8 cellular contexts compared by ENCODE assay signal in genomic region chr6:163405412-163406309, GRCh38. TPM values are rescaled to one million over a fixed set of nuclear protein-coding genes. Genes with fewer than 3 reads are reported as not detected.
DNase-seq lines count a peak whose midpoint lies in the region; ATAC-seq and TF ChIP-seq lines count a peak whose summit lies in the region.

No MANE protein-coding gene starts in this region.

- ATAC-seq in GM19025 (IDR thresholded peaks at IDR 0.05; ENCODE audit: low read depth, unreplicated experiment) (peak; percentile 81), HG03139 (IDR thresholded peaks at IDR 0.05; ENCODE audit: unreplicated experiment) (peak; percentile 64), WTC11 (peak; percentile 47)

- H3K27me3 Mint-ChIP-seq in WTC11 (ENCODE audit: low read depth) = no peaks in the 10 kb centered on the region

- H3K36me3 ChIP-seq in esophagus squamous epithelium = no peaks in the 10 kb centered on the region
- no peaks in the 10 kb centered on the region for H3K36me3 ChIP-seq in neutrophil

- peaks cover 51% of the 10 kb centered on the region for H3K4me1 Mint-ChIP-seq in WTC11

- peaks cover 9 to 26% (median 12%) of the 10 kb centered on the region in 3 donors for H3K4me1 ChIP-seq in esophagus squamous epithelium
- peaks cover 38 to 43% of the 10 kb centered on the region in 2 experiments for H3K4me1 ChIP-seq in neutrophil (ENCODE audit: control insufficient read depth in 1 of 2, insufficient read depth in 1 of 2, low read depth in 1 of 2, low read length in 1 of 2)

- POLR2A ChIA-PET in WTC11 (lab: Charles Lee) = no interaction called here

- H3K9me3 ChIP-seq in esophagus squamous epithelium (no peaks in the 10 kb centered on the region), neutrophil (no peaks in the 10 kb centered on the region)

- H3K4me3 Mint-ChIP-seq in WTC11 = no peak overlapping the region

- no peaks in the 10 kb centered on the region for H3K36me3 Mint-ChIP-seq in WTC11

- intact Hi-C loops in esophagus squamous epithelium (cut with DNase I) = no loop called here

- H3K27me3 ChIP-seq in esophagus squamous epithelium (no peaks in the 10 kb centered on the region), neutrophil (no peaks in the 10 kb centered on the region)

- 32 to 38% methylated on average over 16 to 17 of the region's 18 CpGs for WGBS in esophagus squamous epithelium, 2 donors

- CTCF ChIA-PET in WTC11 (lab: Charles Lee) = no interaction called here

- H3K4me3 ChIP-seq in esophagus squamous epithelium = peak overlapping the region in 3 of 4 donors; percentile 33 to 64 (median 36)
- H3K4me3 ChIP-seq in neutrophil (ENCODE audit: low read depth in 1 of 2, low read length in 1 of 2) = peak overlapping the region; percentile 49 to 60

- peak overlapping the region; percentile 68 to 87 (median 84) for H3K27ac ChIP-seq in esophagus squamous epithelium
- peak overlapping the region; percentile 92 for H3K27ac ChIP-seq in neutrophil

- DNase-seq in AG20443 (ENCODE audit: low spot score) = peak; percentile 51
- DNase-seq in WTC11 (ENCODE audit: low spot score) = no peak
- no peak for DNase-seq in esophagus squamous epithelium (lab: John Stamatoyannopoulos, UW)
- DNase-seq in NCI-H524 (lab: John Stamatoyannopoulos, UW) = no peak
- no peak for DNase-seq in NCI-H2107 treated with DMSO at 0.1 percent for 48 hours (lab: John Stamatoyannopoulos, UW; ENCODE audit: unreplicated experiment)

- TF ChIP-seq POLR2A in esophagus squamous epithelium (IDR thresholded peaks at IDR 0.05) = peak in 1 of 4 donors; percentile 50

- H3K9me3 Mint-ChIP-seq in WTC11 = no peaks in the 10 kb centered on the region

- peak overlapping the region; percentile 35 for H3K27ac Mint-ChIP-seq in WTC11

- TF ChIP-seq CTCF in WTC11 (IDR thresholded peaks at IDR 0.05) = no peak
- TF ChIP-seq CTCF in esophagus squamous epithelium (IDR thresholded peaks at IDR 0.05) = no peak
- TF ChIP-seq CTCF in neutrophil (IDR thresholded peaks at IDR 0.05) = no peak

TF ChIP-seq in WTC11, 78 proteins besides CTCF, POLR2A, EP300 and RAD21 (continues in another document):
- TF ChIP-seq FOXJ3 (CRISPR knock-in tag; IDR thresholded peaks at IDR 0.05; ENCODE audit: borderline replicate concordance) = no peak
- no peak for TF ChIP-seq ZBTB21 (CRISPR knock-in tag; IDR thresholded peaks at IDR 0.05; ENCODE audit: borderline replicate concordance)
- no peak for TF ChIP-seq CREM (CRISPR knock-in tag; IDR thresholded peaks at IDR 0.05)
- TF ChIP-seq ZNF263 (CRISPR knock-in tag; IDR thresholded peaks at IDR 0.05; ENCODE audit: low read depth) = no peak
- TF ChIP-seq, protein P1, sequence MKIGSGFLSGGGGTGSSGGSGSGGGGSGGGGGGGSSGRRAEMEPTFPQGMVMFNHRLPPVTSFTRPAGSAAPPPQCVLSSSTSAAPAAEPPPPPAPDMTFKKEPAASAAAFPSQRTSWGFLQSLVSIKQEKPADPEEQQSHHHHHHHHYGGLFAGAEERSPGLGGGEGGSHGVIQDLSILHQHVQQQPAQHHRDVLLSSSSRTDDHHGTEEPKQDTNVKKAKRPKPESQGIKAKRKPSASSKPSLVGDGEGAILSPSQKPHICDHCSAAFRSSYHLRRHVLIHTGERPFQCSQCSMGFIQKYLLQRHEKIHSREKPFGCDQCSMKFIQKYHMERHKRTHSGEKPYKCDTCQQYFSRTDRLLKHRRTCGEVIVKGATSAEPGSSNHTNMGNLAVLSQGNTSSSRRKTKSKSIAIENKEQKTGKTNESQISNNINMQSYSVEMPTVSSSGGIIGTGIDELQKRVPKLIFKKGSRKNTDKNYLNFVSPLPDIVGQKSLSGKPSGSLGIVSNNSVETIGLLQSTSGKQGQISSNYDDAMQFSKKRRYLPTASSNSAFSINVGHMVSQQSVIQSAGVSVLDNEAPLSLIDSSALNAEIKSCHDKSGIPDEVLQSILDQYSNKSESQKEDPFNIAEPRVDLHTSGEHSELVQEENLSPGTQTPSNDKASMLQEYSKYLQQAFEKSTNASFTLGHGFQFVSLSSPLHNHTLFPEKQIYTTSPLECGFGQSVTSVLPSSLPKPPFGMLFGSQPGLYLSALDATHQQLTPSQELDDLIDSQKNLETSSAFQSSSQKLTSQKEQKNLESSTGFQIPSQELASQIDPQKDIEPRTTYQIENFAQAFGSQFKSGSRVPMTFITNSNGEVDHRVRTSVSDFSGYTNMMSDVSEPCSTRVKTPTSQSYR (CRISPR knock-in tag; IDR thresholded peaks at IDR 0.05) = no peak
- TF ChIP-seq ZNF532 (CRISPR knock-in tag; IDR thresholded peaks at IDR 0.05; ENCODE audit: borderline replicate concordance) = no peak
- TF ChIP-seq, protein P2, sequence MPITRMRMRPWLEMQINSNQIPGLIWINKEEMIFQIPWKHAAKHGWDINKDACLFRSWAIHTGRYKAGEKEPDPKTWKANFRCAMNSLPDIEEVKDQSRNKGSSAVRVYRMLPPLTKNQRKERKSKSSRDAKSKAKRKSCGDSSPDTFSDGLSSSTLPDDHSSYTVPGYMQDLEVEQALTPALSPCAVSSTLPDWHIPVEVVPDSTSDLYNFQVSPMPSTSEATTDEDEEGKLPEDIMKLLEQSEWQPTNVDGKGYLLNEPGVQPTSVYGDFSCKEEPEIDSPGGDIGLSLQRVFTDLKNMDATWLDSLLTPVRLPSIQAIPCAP (CRISPR knock-in tag; IDR thresholded peaks at IDR 0.05) = no peak
- no peak for TF ChIP-seq NFE2L1 (CRISPR knock-in tag; IDR thresholded peaks at IDR 0.05)
- TF ChIP-seq, protein P3, sequence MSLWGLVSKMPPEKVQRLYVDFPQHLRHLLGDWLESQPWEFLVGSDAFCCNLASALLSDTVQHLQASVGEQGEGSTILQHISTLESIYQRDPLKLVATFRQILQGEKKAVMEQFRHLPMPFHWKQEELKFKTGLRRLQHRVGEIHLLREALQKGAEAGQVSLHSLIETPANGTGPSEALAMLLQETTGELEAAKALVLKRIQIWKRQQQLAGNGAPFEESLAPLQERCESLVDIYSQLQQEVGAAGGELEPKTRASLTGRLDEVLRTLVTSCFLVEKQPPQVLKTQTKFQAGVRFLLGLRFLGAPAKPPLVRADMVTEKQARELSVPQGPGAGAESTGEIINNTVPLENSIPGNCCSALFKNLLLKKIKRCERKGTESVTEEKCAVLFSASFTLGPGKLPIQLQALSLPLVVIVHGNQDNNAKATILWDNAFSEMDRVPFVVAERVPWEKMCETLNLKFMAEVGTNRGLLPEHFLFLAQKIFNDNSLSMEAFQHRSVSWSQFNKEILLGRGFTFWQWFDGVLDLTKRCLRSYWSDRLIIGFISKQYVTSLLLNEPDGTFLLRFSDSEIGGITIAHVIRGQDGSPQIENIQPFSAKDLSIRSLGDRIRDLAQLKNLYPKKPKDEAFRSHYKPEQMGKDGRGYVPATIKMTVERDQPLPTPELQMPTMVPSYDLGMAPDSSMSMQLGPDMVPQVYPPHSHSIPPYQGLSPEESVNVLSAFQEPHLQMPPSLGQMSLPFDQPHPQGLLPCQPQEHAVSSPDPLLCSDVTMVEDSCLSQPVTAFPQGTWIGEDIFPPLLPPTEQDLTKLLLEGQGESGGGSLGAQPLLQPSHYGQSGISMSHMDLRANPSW (CRISPR knock-in tag; conservative IDR thresholded peaks at IDR 0.05; ENCODE audit: low read depth) = no peak
- TF ChIP-seq NR1H2 (CRISPR knock-in tag; IDR thresholded peaks at IDR 0.05) = no peak
- TF ChIP-seq, protein P4, sequence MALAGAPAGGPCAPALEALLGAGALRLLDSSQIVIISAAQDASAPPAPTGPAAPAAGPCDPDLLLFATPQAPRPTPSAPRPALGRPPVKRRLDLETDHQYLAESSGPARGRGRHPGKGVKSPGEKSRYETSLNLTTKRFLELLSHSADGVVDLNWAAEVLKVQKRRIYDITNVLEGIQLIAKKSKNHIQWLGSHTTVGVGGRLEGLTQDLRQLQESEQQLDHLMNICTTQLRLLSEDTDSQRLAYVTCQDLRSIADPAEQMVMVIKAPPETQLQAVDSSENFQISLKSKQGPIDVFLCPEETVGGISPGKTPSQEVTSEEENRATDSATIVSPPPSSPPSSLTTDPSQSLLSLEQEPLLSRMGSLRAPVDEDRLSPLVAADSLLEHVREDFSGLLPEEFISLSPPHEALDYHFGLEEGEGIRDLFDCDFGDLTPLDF (CRISPR knock-in tag; IDR thresholded peaks at IDR 0.05) = no peak
- no peak for TF ChIP-seq MYBL2 (CRISPR knock-in tag; IDR thresholded peaks at IDR 0.05)

RNA-seq across cellular contexts. Expression of gene QKI, which starts 8.9 kb away (rescaled TPM):
- total RNA-seq in WTC11 (2021) = 134 to 145 TPM (median 138 TPM) in 3 replicates
- 100 to 1,000 TPM in 1 of 4 donors, 10 to 100 TPM in 3; 46.2 to 149 (median 65.4) TPM for total RNA-seq in esophagus squamous epithelium
